8 cellular contexts compared by ENCODE assay signal in genomic region chr3:146577662-146578061, GRCh38. TPM values are rescaled to one million over a fixed set of nuclear protein-coding genes. Genes with fewer than 3 reads are reported as not detected.
DNase-seq lines count a peak whose midpoint lies in the region; ATAC-seq, FAIRE-seq and TF ChIP-seq lines count a peak whose summit lies in the region.

No MANE protein-coding gene starts in this region.

- H3K27me3 ChIP-seq in CD8-positive, alpha-beta T cell (ENCODE audit: insufficient read depth, low read length), result no peaks in the 10 kb centered on the region
- no peaks in the 10 kb centered on the region for H3K27me3 ChIP-seq in H1 (replicated peaks in 1 of 4; ENCODE audit: control insufficient read depth in 3 of 4, extremely low read depth in 1 of 4, insufficient read depth in 3 of 4, low read length in 3 of 4)

- H4K91ac ChIP-seq in H1 (replicated peaks; ENCODE audit: insufficient read length, low read length), result no peak overlapping the region

- no peak overlapping the region for H3K14ac ChIP-seq in H1 (ENCODE audit: insufficient read length)

- no peaks in the 10 kb centered on the region for H3K79me1 ChIP-seq in H1 (ENCODE audit: low read depth, low read length)

- peaks cover 8% of the 10 kb centered on the region for H3K27me3 Mint-ChIP-seq in CD8-positive, alpha-beta T cell (ENCODE audit: low read depth)

- H3K36me3 ChIP-seq in CD8-positive, alpha-beta T cell (ENCODE audit: insufficient read depth, low read length), result no peaks in the 10 kb centered on the region
- H3K36me3 ChIP-seq in H1 (ENCODE audit: control insufficient read depth in 2 of 4, insufficient read depth in 4 of 4, low read length in 3 of 4), result peaks cover 0 to 7% (median 3%) of the 10 kb centered on the region in 4 experiments; a peak in 3 of 8 replicates

- no peak for TF ChIP-seq EP300 in H1 (IDR thresholded peaks at IDR 0.05; ENCODE audit: borderline replicate concordance in 1 of 2, low read depth in 2 of 2, low read length in 2 of 2)

- DNase-seq in CD8-positive, alpha-beta T cell, result peak in 3 of 7 experiments; percentile 18 to 29 (median 28)
- DNase-seq in GM13976 (ENCODE audit: low spot score) (no peak), SK-MEL-5 (ENCODE audit: low read depth, low spot score) (peak; percentile 73), H1 (ENCODE audit: low read depth in 1 of 2, low spot score in 2 of 2) (no peak), non-pigmented ciliary epithelial cell (ENCODE audit: low read depth) (peak; percentile 40), NCI-H187 (lab: John Stamatoyannopoulos, UW) (no peak)

- H2BK15ac ChIP-seq in H1 (ENCODE audit: low read length), result no peak overlapping the region

- ATAC-seq in CD8-positive, alpha-beta T cell, result peak; percentile 49
- ATAC-seq in HG03442 (IDR thresholded peaks at IDR 0.05; ENCODE audit: unreplicated experiment) (peak; percentile 62), GM19467 (IDR thresholded peaks at IDR 0.05; ENCODE audit: unreplicated experiment) (no peak)

- no peak overlapping the region for H3K4me3 ChIP-seq in CD8-positive, alpha-beta T cell (ENCODE audit: low read depth, low read length)
- no peak overlapping the region for H3K4me3 ChIP-seq in H1 (ENCODE audit: extremely low read depth in 1 of 4, insufficient read depth in 2 of 4, low read depth in 3 of 4, low read length in 4 of 4)

- H3K79me2 ChIP-seq in H1 (ENCODE audit: control insufficient read depth in 1 of 2, insufficient read depth in 2 of 2, low read length in 2 of 2), result no peaks in the 10 kb centered on the region

- H3K23me2 ChIP-seq in H1 (ENCODE audit: low read depth, low read length), result no peaks in the 10 kb centered on the region

- no peak overlapping the region for H2BK120ac ChIP-seq in H1 (replicated peaks; ENCODE audit: low read depth, low read length)

- no peak overlapping the region for H4K5ac ChIP-seq in H1 (ENCODE audit: insufficient read length, low read depth, low read length)

- no peak for TF ChIP-seq POLR2A in H1 (IDR thresholded peaks at IDR 0.05; ENCODE audit: control extremely low read depth in 1 of 2, low read depth in 2 of 2, low read length in 2 of 2)

- intact Hi-C loops in CD8-positive, alpha-beta T cell (cut with DNase I, micrococcal nuclease), result loop anchor here (1.0 to 5.0 kb wide), 4 partner anchors 358 to 513 kb away; no protein-coding TSS in a partner anchor

- CTCF ChIA-PET in CD8-positive, alpha-beta T cell (lab: Charles Lee), result interaction anchor here (0.7 to 2.5 kb wide), 9 partner anchors 16 to 512 kb away, joined by 3 to 19 read pairs (median 6); no protein-coding TSS in a partner anchor
- CTCF ChIA-PET in H1 (lab: Charles Lee; ENCODE audit: partially characterized antibody), result interaction anchor here (0.7 to 1.9 kb wide), 15 partner anchors 8 to 388 kb away, joined by 3 to 12 read pairs (median 3); partner anchors contain the start of gene PLSCR1

- H4K20me1 ChIP-seq in H1 (replicated peaks in 1 of 2; ENCODE audit: control insufficient read depth in 1 of 2, insufficient read depth in 2 of 2, low read length in 2 of 2), result no peaks in the 10 kb centered on the region

- no peak overlapping the region for H2AK5ac ChIP-seq in H1 (ENCODE audit: low read depth, low read length)

- H3K4ac ChIP-seq in H1 (replicated peaks; ENCODE audit: insufficient read length, low read depth, low read length), result no peak overlapping the region

- H3K18ac ChIP-seq in H1 (ENCODE audit: extremely low read depth, low read length), result no peak overlapping the region

- no peak overlapping the region for H2BK5ac ChIP-seq in H1 (ENCODE audit: low read depth, low read length)

- POLR2A ChIA-PET in CD8-positive, alpha-beta T cell (lab: Charles Lee), result no interaction called here
- POLR2A ChIA-PET in H1 (lab: Charles Lee; ENCODE audit: partially characterized antibody), result no interaction called here

- TF ChIP-seq RAD21 in H1 (IDR thresholded peaks at IDR 0.05 in 1 of 2, conservative IDR thresholded peaks at IDR 0.05 in 1 of 2; ENCODE audit: low read depth in 2 of 2, low read length in 2 of 2), result peak; percentile 72 to 77

- H3K4me2 ChIP-seq in H1 (ENCODE audit: insufficient read depth in 1 of 2, low read depth in 2 of 2, low read length in 2 of 2), result no peak overlapping the region

- H3K56ac ChIP-seq in H1 (replicated peaks; ENCODE audit: insufficient read length, low read depth, low read length), result no peak overlapping the region

- no peak overlapping the region for H2AFZ ChIP-seq in H1 (ENCODE audit: low read length)

- H2BK12ac ChIP-seq in H1 (ENCODE audit: low read depth, low read length), result no peak overlapping the region

- H3K27ac ChIP-seq in CD8-positive, alpha-beta T cell (ENCODE audit: low read depth, low read length), result no peak overlapping the region
- H3K27ac ChIP-seq in H1 (ENCODE audit: low read depth, low read length), result no peak overlapping the region

- no peaks in the 10 kb centered on the region for H3K4me1 ChIP-seq in CD8-positive, alpha-beta T cell (ENCODE audit: insufficient read depth, low read length)
- no peaks in the 10 kb centered on the region for H3K4me1 ChIP-seq in H1 (replicated peaks in 1 of 4; ENCODE audit: control insufficient read depth in 3 of 4, insufficient read depth in 4 of 4, low read length in 3 of 4)

- H3K9ac ChIP-seq in H1 (replicated peaks in 1 of 4; ENCODE audit: extremely low read depth in 1 of 4, low read depth in 3 of 4, low read length in 3 of 4), result no peak overlapping the region

- H2BK20ac ChIP-seq in H1 (ENCODE audit: low read length), result no peak overlapping the region

- FAIRE-seq in H1 (lab: Jason Lieb, UNC), result no peak

- H3K23ac ChIP-seq in H1 (ENCODE audit: insufficient read length), result no peak overlapping the region

- no peak overlapping the region for H3K4me3 Mint-ChIP-seq in CD8-positive, alpha-beta T cell

- no peak overlapping the region for H3K27ac Mint-ChIP-seq in CD8-positive, alpha-beta T cell

- in situ Hi-C loops in GM13976 (cut with MboI; ENCODE audit: low sequenced_read_pairs, unreplicated experiment), result loop anchor here (25.0 kb wide), 1 partner anchor 365 kb away; no protein-coding TSS in a partner anchor
- in situ Hi-C loops in SK-MEL-5 (cut with HindIII; ENCODE audit: low pct_unique_long_range_greater_than_20kb, low sequenced_read_pairs), result no loop called here

- no peaks in the 10 kb centered on the region for H3K36me3 Mint-ChIP-seq in CD8-positive, alpha-beta T cell

- peak; percentile 79 for TF ChIP-seq CTCF in CD8-positive, alpha-beta T cell (IDR thresholded peaks at IDR 0.05)
- peak; percentile 16 for TF ChIP-seq CTCF in GM13976 (IDR thresholded peaks at IDR 0.05; ENCODE audit: borderline replicate concordance, control extremely low read depth, extremely low read depth, insufficient read depth, missing control alignments)
- peak in 2 of 3 experiments; percentile 22 to 28; a peak in 2 of 4 replicates for TF ChIP-seq CTCF in H1 (IDR thresholded peaks at IDR 0.05; ENCODE audit: control extremely low read depth in 1 of 3, insufficient read depth in 1 of 3, low read depth in 1 of 3, low read length in 3 of 3)

- H3K9me3 ChIP-seq in CD8-positive, alpha-beta T cell (ENCODE audit: low read length), result no peaks in the 10 kb centered on the region
- peaks cover 5 to 9% of the 10 kb centered on the region in 2 experiments for H3K9me3 ChIP-seq in H1 (ENCODE audit: insufficient read depth in 2 of 2, low read depth in 1 of 2, low read length in 1 of 2)

- H4K8ac ChIP-seq in H1 (ENCODE audit: extremely low read depth, insufficient read depth, low read length), result no peak overlapping the region

- H3K4me1 Mint-ChIP-seq in CD8-positive, alpha-beta T cell (ENCODE audit: low read depth), result no peaks in the 10 kb centered on the region

- H3K9me3 Mint-ChIP-seq in CD8-positive, alpha-beta T cell, result no peaks in the 10 kb centered on the region

TF ChIP-seq in H1, 55 proteins besides CTCF, POLR2A, EP300 and RAD21 (continues in another document):
- no peak for TF ChIP-seq RFX5 (IDR thresholded peaks at IDR 0.05; ENCODE audit: borderline replicate concordance, low read depth, low read length)

RNA-seq across cellular contexts. Expression of gene PLSCR5, which starts 27.5 kb away (rescaled TPM):
- not detected for total RNA-seq in CD8-positive, alpha-beta T cell
- total RNA-seq in SK-MEL-5 (2014; rRNA removed; shearing (Covaris generic)), result not detected in 2 replicates
- not detected in 2 replicates for polyA plus RNA-seq in SK-MEL-5 (2015; cell fraction: cytosol; rRNA removed)
- 0.64 TPM in 1 of 2 replicates, not detected in the other for polyA plus RNA-seq in SK-MEL-5 (2015; cell fraction: nucleus; rRNA removed)
- total RNA-seq in H1 (2021; fragmentation: NEBNext Ultra II Directional; extraction: Animal tissue kit (Norgen Biotek cat#: 25700)), result not detected in 2 replicates
- polyA plus RNA-seq in H1 (2011; rRNA removed), result not detected in 2 replicates
- polyA plus RNA-seq in H1 (2011; cell fraction: cytosol; rRNA removed), result not detected
- polyA plus RNA-seq in H1 (2011; cell fraction: nucleus; rRNA removed), result not detected
- polyA plus RNA-seq in H1 (2012, experiment 1 of 2), result not detected in 4 replicates
- polyA plus RNA-seq in H1 (2012, experiment 2 of 2), result not detected
- not detected for polyA plus RNA-seq in H1 (2013, experiment 1 of 2)
- polyA plus RNA-seq in H1 (2013, experiment 2 of 2), result not detected
- not detected in 2 replicates for polyA minus RNA-seq in H1 (2011; rRNA and poly(A)+ RNA removed)
- not detected for polyA minus RNA-seq in H1 (2011; cell fraction: cytosol; rRNA and poly(A)+ RNA removed)
- not detected for polyA minus RNA-seq in H1 (2011; cell fraction: nucleus; rRNA and poly(A)+ RNA removed)

RNA-seq across cellular contexts. Expression of gene PLSCR1, which starts 33.3 kb away (rescaled TPM):
- total RNA-seq in CD8-positive, alpha-beta T cell, result 1 to 10 TPM; 7.3 to 7.5 TPM
- 355 and 367 TPM in 2 replicates for total RNA-seq in SK-MEL-5 (2014; rRNA removed; shearing (Covaris generic))
- 308 and 323 TPM in 2 replicates for polyA plus RNA-seq in SK-MEL-5 (2015; cell fraction: cytosol; rRNA removed)
- polyA plus RNA-seq in SK-MEL-5 (2015; cell fraction: nucleus; rRNA removed), result 220 and 246 TPM in 2 replicates
- total RNA-seq in H1 (2021; fragmentation: NEBNext Ultra II Directional; extraction: Animal tissue kit (Norgen Biotek cat#: 25700)), result 48.3 and 48.5 TPM in 2 replicates
- polyA plus RNA-seq in H1 (2011; rRNA removed), result 30.4 and 32.2 TPM in 2 replicates
- polyA plus RNA-seq in H1 (2011; cell fraction: cytosol; rRNA removed), result 38.8 TPM
- 40.4 TPM for polyA plus RNA-seq in H1 (2011; cell fraction: nucleus; rRNA removed)
- polyA plus RNA-seq in H1 (2012, experiment 1 of 2), result 27.5 to 38.0 TPM (median 33.7 TPM) in 4 replicates
- 9.5 TPM for polyA plus RNA-seq in H1 (2012, experiment 2 of 2)
- polyA plus RNA-seq in H1 (2013, experiment 1 of 2), result 26.9 TPM
- 27.4 TPM for polyA plus RNA-seq in H1 (2013, experiment 2 of 2)
- 25.0 and 32.9 TPM in 2 replicates for polyA minus RNA-seq in H1 (2011; rRNA and poly(A)+ RNA removed)
- polyA minus RNA-seq in H1 (2011; cell fraction: cytosol; rRNA and poly(A)+ RNA removed), result 19.1 TPM
- polyA minus RNA-seq in H1 (2011; cell fraction: nucleus; rRNA and poly(A)+ RNA removed), result 55.5 TPM

Comparison
In these comparisons a context has a peak if more than half of its experiments do, and no peak if none do; other contexts are left out.
1. DNase-seq: peak in SK-MEL-5 (single experiment) and non-pigmented ciliary epithelial cell (single experiment); none in GM13976 (single experiment), H1 (0 of 2) and NCI-H187 (0 of 2).
2. CTCF ChIP-seq: peak in every context shown above with its lines; median percentile 79 in CD8-positive, alpha-beta T cell; 25 in H1; 16 in GM13976.